9 cellular contexts compared by ENCODE assay signal in genomic region chr6:135162678-135163439, GRCh38. TPM values are rescaled to one million over a fixed set of nuclear protein-coding genes. Genes with fewer than 3 reads are reported as not detected.
DNase-seq lines count a peak whose midpoint lies in the region; ATAC-seq and TF ChIP-seq lines count a peak whose summit lies in the region.
"Had no signal": no experiment of that assay in that cellular context is flagged by ENCODE, and none has a peak within 500 bp of the region (broad histone marks: within the 10 kb centered on the region; RNA-seq: fewer than 3 reads in every experiment).

No MANE protein-coding gene starts in this region.

- H3K27ac Mint-ChIP-seq in T-helper 1 cell treated with Interleukin-12 subunit alpha and Interleukin-12 subunit beta and Interleukin-4 antibody, amounts not matched to agents 30 μg/mL and 1 μg/mL, for 36 hours: peak overlapping the region; percentile 94

- no peak overlapping the region for H3K4me2 ChIP-seq in neural cell (ENCODE audit: low read length)
- H3K4me2 ChIP-seq: BLaER1 treated with 17β-estradiol and CSF1 and Interleukin-3, amounts not matched to agents 10 nM and 100 nM had no signal

- no peak overlapping the region for H3K9ac ChIP-seq in neural cell (ENCODE audit: low read length)
- H3K9ac ChIP-seq: BLaER1 treated with 17β-estradiol and CSF1 and Interleukin-3, amounts not matched to agents 10 nM and 100 nM had no signal

- no peak for TF ChIP-seq EP300 in neural cell (conservative IDR thresholded peaks at IDR 0.05; ENCODE audit: poor library complexity, severe bottlenecking)

- no peak overlapping the region for H2AFZ ChIP-seq in neural cell (ENCODE audit: low read depth, low read length)

- H4K20me1 ChIP-seq in neural cell (ENCODE audit: insufficient read depth): no peaks in the 10 kb centered on the region
- H4K20me1 ChIP-seq: BLaER1 treated with 17β-estradiol and CSF1 and Interleukin-3, amounts not matched to agents 10 nM and 100 nM had no signal

- H3K4me1 Mint-ChIP-seq in T-helper 1 cell treated with Interleukin-12 subunit alpha and Interleukin-12 subunit beta and Interleukin-4 antibody, amounts not matched to agents 30 μg/mL and 1 μg/mL, for 36 hours (ENCODE audit: low read depth): peaks cover 52% of the 10 kb centered on the region

- H3K36me3 ChIP-seq in neural cell (ENCODE audit: insufficient read depth, low read length): no peaks in the 10 kb centered on the region
- H3K36me3 ChIP-seq: BLaER1 treated with 17β-estradiol and CSF1 and Interleukin-3, amounts not matched to agents 10 nM and 100 nM had no signal

- H3K4me3 ChIP-seq in neural cell (ENCODE audit: low read length): no peak overlapping the region
- H3K4me3 ChIP-seq: BLaER1 treated with 17β-estradiol and CSF1 and Interleukin-3, amounts not matched to agents 10 nM and 100 nM had no signal

- H3K36me3 Mint-ChIP-seq in T-helper 1 cell treated with Interleukin-12 subunit alpha and Interleukin-12 subunit beta and Interleukin-4 antibody, amounts not matched to agents 30 μg/mL and 1 μg/mL, for 36 hours (ENCODE audit: low read depth): no peaks in the 10 kb centered on the region

- TF ChIP-seq RAD21 in neural cell (conservative IDR thresholded peaks at IDR 0.05): no peak

- H3F3A ChIP-seq in neural cell (ENCODE audit: insufficient read depth, low read length, poor library complexity, severe bottlenecking): no peaks in the 10 kb centered on the region

- no peaks in the 10 kb centered on the region for H3K79me2 ChIP-seq in neural cell (replicated peaks; ENCODE audit: insufficient read depth, low read length)

- no peaks in the 10 kb centered on the region for H3K27me3 Mint-ChIP-seq in T-helper 1 cell treated with Interleukin-12 subunit alpha and Interleukin-12 subunit beta and Interleukin-4 antibody, amounts not matched to agents 30 μg/mL and 1 μg/mL, for 36 hours (ENCODE audit: low read depth)

- DNase-seq in NCI-H510A treated with DMSO at 0.1 percent for 48 hours (lab: John Stamatoyannopoulos, UW) (peak; percentile 8), NCI-H510A (lab: John Stamatoyannopoulos, UW) (no peak), ecto neural progenitor cell (ENCODE audit: low spot score) (peak; percentile 77), HPDE6-E6E7 (ENCODE audit: extremely low spot score) (no peak)

- no peaks in the 10 kb centered on the region for H3K27me3 ChIP-seq in neural cell (ENCODE audit: insufficient read depth, low read depth, low read length)
- H3K27me3 ChIP-seq: BLaER1 treated with 17β-estradiol and CSF1 and Interleukin-3, amounts not matched to agents 10 nM and 100 nM had no signal

- H3K9me2 ChIP-seq in neural cell (ENCODE audit: insufficient read depth, low read length): no peaks in the 10 kb centered on the region

- H3K9me3 Mint-ChIP-seq in T-helper 1 cell treated with Interleukin-12 subunit alpha and Interleukin-12 subunit beta and Interleukin-4 antibody, amounts not matched to agents 30 μg/mL and 1 μg/mL, for 36 hours: no peaks in the 10 kb centered on the region

- TF ChIP-seq CTCF in neural cell (IDR thresholded peaks at IDR 0.05; ENCODE audit: poor library complexity, severe bottlenecking): peak; percentile 14

- H3K9me3 ChIP-seq in neural cell (ENCODE audit: low read length): no peaks in the 10 kb centered on the region

- peak; percentile 38 for ATAC-seq in HG03280 (IDR thresholded peaks at IDR 0.05; ENCODE audit: unreplicated experiment)
- ATAC-seq in HG02981 (IDR thresholded peaks at IDR 0.05; ENCODE audit: unreplicated experiment): no peak

- peak overlapping the region; percentile 55 for H3K4me3 Mint-ChIP-seq in T-helper 1 cell treated with Interleukin-12 subunit alpha and Interleukin-12 subunit beta and Interleukin-4 antibody, amounts not matched to agents 30 μg/mL and 1 μg/mL, for 36 hours

- H3K27ac ChIP-seq in neural cell (ENCODE audit: low read length): no peak overlapping the region
- H3K27ac ChIP-seq: BLaER1 treated with 17β-estradiol and CSF1 and Interleukin-3, amounts not matched to agents 10 nM and 100 nM had no signal

TF ChIP-seq in neural cell, 6 proteins besides CTCF, POLR2A, EP300 and RAD21:
- no peak for TF ChIP-seq SMC3 (conservative IDR thresholded peaks at IDR 0.05; ENCODE audit: poor library complexity)
- no peak for TF ChIP-seq EZH2 (IDR thresholded peaks at IDR 0.05; ENCODE audit: borderline replicate concordance, insufficient read depth, low read length, poor library complexity, severe bottlenecking)
TF ChIP-seq in neural cell: peak in this region for 0.

RNA-seq across cellular contexts. Expression of gene MYB, which starts 18.2 kb away (rescaled TPM):
- 2.9 and 4.0 TPM in 2 replicates for polyA plus RNA-seq in neural cell
- polyA minus RNA-seq in neural cell: 3.4 and 4.1 TPM in 2 replicates

Comparison
In these comparisons a context has a peak if more than half of its experiments do, and no peak if none do; other contexts are left out.
1. DNase-seq: peak in NCI-H510A treated with DMSO at 0.1 percent for 48 hours (single experiment) and ecto neural progenitor cell (single experiment); none in NCI-H510A (single experiment) and HPDE6-E6E7 (single experiment).